Comparison of ENCODE assay signal across 27 cellular contexts in the genomic region with DNA sequence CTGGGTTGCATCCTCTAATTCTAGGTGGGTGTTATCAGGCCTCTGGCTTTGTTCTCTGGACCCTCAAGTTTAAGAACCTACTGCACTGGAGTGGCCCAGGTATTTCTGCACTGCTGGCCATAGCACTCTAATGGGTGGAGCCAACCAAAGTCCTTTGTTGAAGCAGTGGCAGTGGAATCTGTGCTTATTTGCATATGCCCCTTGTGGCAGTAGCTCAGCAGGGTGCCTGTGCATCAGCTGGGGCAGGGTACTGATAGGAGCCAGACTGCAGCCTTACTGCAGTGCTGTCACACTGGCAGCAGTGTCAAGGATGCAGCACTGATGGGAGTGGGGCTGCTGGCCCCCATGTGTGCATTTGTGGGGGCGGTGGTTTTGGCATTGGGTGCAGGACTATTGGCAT.
DNase-seq lines count a peak whose midpoint lies in the region; ATAC-seq, FAIRE-seq and TF ChIP-seq lines count a peak whose summit lies in the region.
"Had no signal": no experiment of that assay in that cellular context is flagged by ENCODE, and none has a peak within 500 bp of the region (broad histone marks: within the 10 kb centered on the region; RNA-seq: fewer than 3 reads in every experiment).

No MANE protein-coding gene starts in this region.

- no peak for TF ChIP-seq RAD21 in H1 (IDR thresholded peaks at IDR 0.05 in 1 of 2, conservative IDR thresholded peaks at IDR 0.05 in 1 of 2; ENCODE audit: low read depth in 2 of 2, low read length in 2 of 2)

- no peaks in the 10 kb centered on the region for H3K79me1 ChIP-seq in H1 (ENCODE audit: low read depth, low read length)
- no peaks in the 10 kb centered on the region for H3K79me1 ChIP-seq in mesendoderm (ENCODE audit: low read length)

- H2BK12ac ChIP-seq in H1 (ENCODE audit: low read depth, low read length): no peak overlapping the region

- H3K18ac ChIP-seq in H1 (ENCODE audit: extremely low read depth, low read length): no peak overlapping the region
- no peak overlapping the region for H3K18ac ChIP-seq in mesendoderm (ENCODE audit: low read length)

- no peak for TF ChIP-seq EP300 in H1 (IDR thresholded peaks at IDR 0.05; ENCODE audit: borderline replicate concordance in 1 of 2, low read depth in 2 of 2, low read length in 2 of 2)

- no peak overlapping the region; the same call in 1 of the 2 replicates for H4K8ac ChIP-seq in H1 (ENCODE audit: extremely low read depth, insufficient read depth, low read length)
- no peak overlapping the region for H4K8ac ChIP-seq in mesendoderm (ENCODE audit: low read depth, low read length)

- H3K14ac ChIP-seq in H1 (ENCODE audit: insufficient read length): no peak overlapping the region

- H3K36me3 ChIP-seq in H1 (ENCODE audit: control insufficient read depth in 2 of 4, insufficient read depth in 4 of 4, low read length in 3 of 4) (no peaks in the 10 kb centered on the region), mesendoderm (ENCODE audit: control insufficient read depth, insufficient read depth, low read length) (no peaks in the 10 kb centered on the region)
- H3K36me3 ChIP-seq: SJCRH30 had no signal

- H2BK120ac ChIP-seq in H1 (replicated peaks; ENCODE audit: low read depth, low read length): no peak overlapping the region
- no peak overlapping the region for H2BK120ac ChIP-seq in mesendoderm (ENCODE audit: low read depth, low read length)

- no peak overlapping the region for H3K56ac ChIP-seq in H1 (replicated peaks; ENCODE audit: insufficient read length, low read depth, low read length)
- no peak overlapping the region for H3K56ac ChIP-seq in mesendoderm (ENCODE audit: low read length)

- no peak for TF ChIP-seq CTCF in H1 (IDR thresholded peaks at IDR 0.05; ENCODE audit: control extremely low read depth in 1 of 3, insufficient read depth in 1 of 3, low read depth in 1 of 3, low read length in 3 of 3)

- H3K23ac ChIP-seq in H1 (ENCODE audit: insufficient read length) (no peak overlapping the region), mesendoderm (ENCODE audit: low read length) (no peak overlapping the region)

- H3K79me2 ChIP-seq in H1 (ENCODE audit: control insufficient read depth in 1 of 2, insufficient read depth in 2 of 2, low read length in 2 of 2): no peaks in the 10 kb centered on the region
- H3K79me2 ChIP-seq in mesendoderm (ENCODE audit: control insufficient read depth, insufficient read depth, low read length): no peaks in the 10 kb centered on the region

- no peak for TF ChIP-seq POLR2A in H1 (IDR thresholded peaks at IDR 0.05; ENCODE audit: control extremely low read depth in 1 of 2, low read depth in 2 of 2, low read length in 2 of 2)

- POLR2A ChIA-PET in H1 (lab: Charles Lee; ENCODE audit: partially characterized antibody): no interaction called here

- no peak overlapping the region for H4K91ac ChIP-seq in H1 (replicated peaks; ENCODE audit: insufficient read length, low read length)

- no peak overlapping the region for H2AFZ ChIP-seq in H1 (ENCODE audit: low read length)

- no peak overlapping the region for H3K4me3 ChIP-seq in H1 (ENCODE audit: extremely low read depth in 1 of 4, insufficient read depth in 2 of 4, low read depth in 3 of 4, low read length in 4 of 4)
- H3K4me3 ChIP-seq in mesendoderm (ENCODE audit: low read length): no peak overlapping the region
- H3K4me3 ChIP-seq: K562, SJCRH30 had no signal

- H2BK5ac ChIP-seq in H1 (ENCODE audit: low read depth, low read length): no peak overlapping the region
- no peak overlapping the region for H2BK5ac ChIP-seq in mesendoderm (ENCODE audit: low read length)

- H3K4ac ChIP-seq in H1 (replicated peaks; ENCODE audit: insufficient read length, low read depth, low read length): no peak overlapping the region
- H3K4ac ChIP-seq in mesendoderm (ENCODE audit: low read depth, low read length): no peak overlapping the region

- H3K4me1 ChIP-seq in H1 (replicated peaks in 1 of 4; ENCODE audit: control insufficient read depth in 3 of 4, insufficient read depth in 4 of 4, low read length in 3 of 4) (no peaks in the 10 kb centered on the region), mesendoderm (ENCODE audit: control insufficient read depth, low read depth, low read length) (no peaks in the 10 kb centered on the region)
- H3K4me1 ChIP-seq: SJCRH30 had no signal

- 94% methylated on average over 1 of the region's 1 CpG; no CpG with 5 or more reads in 1 of the 2 experiments for WGBS in H1 (ENCODE audit: extremely low coverage in 1 of 2, insufficient coverage in 1 of 2, insufficient read length in 1 of 2, insufficient replicate concordance in 2 of 2, low coverage in 1 of 2, low lambda C conversion rate in 2 of 2, missing lambda C conversion rate in 1 of 2), 2 experiments
- WGBS in mesendoderm (ENCODE audit: extremely low coverage, insufficient coverage, low lambda C conversion rate): no CpG with 5 or more reads among the region's 1 CpG

- H3K27ac ChIP-seq in H1 (ENCODE audit: low read depth, low read length) (no peak overlapping the region), mesendoderm (ENCODE audit: low read depth, low read length) (no peak overlapping the region)
- H3K27ac ChIP-seq: HL-60, SJCRH30 had no signal

- no peak overlapping the region for H2AK5ac ChIP-seq in H1 (ENCODE audit: low read depth, low read length)
- no peak overlapping the region for H2AK5ac ChIP-seq in mesendoderm (ENCODE audit: low read length)

- no peaks in the 10 kb centered on the region for H3K9me3 ChIP-seq in H1 (ENCODE audit: insufficient read depth in 2 of 2, low read depth in 1 of 2, low read length in 1 of 2)
- H3K9me3 ChIP-seq: SJCRH30 had no signal

- ATAC-seq in GM19467 (IDR thresholded peaks at IDR 0.05; ENCODE audit: unreplicated experiment) (no peak), GM21576 (IDR thresholded peaks at IDR 0.05; ENCODE audit: unreplicated experiment) (no peak)
- ATAC-seq: HepG2, K562 had no signal

- H3K4me2 ChIP-seq in H1 (ENCODE audit: insufficient read depth in 1 of 2, low read depth in 2 of 2, low read length in 2 of 2) (no peak overlapping the region), mesendoderm (ENCODE audit: low read length) (no peak overlapping the region)

- no peak for FAIRE-seq in H1 (lab: Jason Lieb, UNC)
- FAIRE-seq: GM19239, HepG2, K562, RCC 7860 had no signal

- peak; percentile 5 for DNase-seq in AG20443 (ENCODE audit: low spot score)
- DNase-seq in NAMALWA (ENCODE audit: low spot score): peak; percentile 14
- DNase-seq in H1 (ENCODE audit: low read depth in 1 of 2, low spot score in 2 of 2): peak; percentile 2 to 47
- peak; percentile 49 for DNase-seq in mesendoderm
- no peak for DNase-seq in NCI-H1417 treated with DMSO at 0.1 percent for 48 hours (lab: John Stamatoyannopoulos, UW)
- DNase-seq: 8988T; AML-193; C1 segment of cervical spinal cord; Calu3; CD8-positive, alpha-beta memory T cell; DMS153; GDM1; HCEC 1CT; NCI-H1105; NCI-H2029 treated with DMSO at 0.1 percent for 48 hours; NCI-H226; NCI-H524; NCI-H82; OCI-M1; SJCRH30 had no signal

- H3K27me3 ChIP-seq in H1 (replicated peaks in 1 of 4; ENCODE audit: control insufficient read depth in 3 of 4, extremely low read depth in 1 of 4, insufficient read depth in 3 of 4, low read length in 3 of 4): no peaks in the 10 kb centered on the region
- H3K27me3 ChIP-seq in mesendoderm (ENCODE audit: insufficient read depth, low read length, poor library complexity): no peaks in the 10 kb centered on the region
- H3K27me3 ChIP-seq: SJCRH30 had no signal

- no peak overlapping the region for H2BK20ac ChIP-seq in H1 (ENCODE audit: low read length)

- no peak overlapping the region for H2BK15ac ChIP-seq in H1 (ENCODE audit: low read length)
- no peak overlapping the region for H2BK15ac ChIP-seq in mesendoderm (replicated peaks; ENCODE audit: low read depth)

- CTCF ChIA-PET in H1 (lab: Charles Lee; ENCODE audit: partially characterized antibody): no interaction called here

- no peaks in the 10 kb centered on the region for H4K20me1 ChIP-seq in H1 (replicated peaks in 1 of 2; ENCODE audit: control insufficient read depth in 1 of 2, insufficient read depth in 2 of 2, low read length in 2 of 2)

- H3K9ac ChIP-seq in H1 (replicated peaks in 1 of 4; ENCODE audit: extremely low read depth in 1 of 4, low read depth in 3 of 4, low read length in 3 of 4) (no peak overlapping the region), mesendoderm (ENCODE audit: low read length) (no peak overlapping the region)

- H4K5ac ChIP-seq in H1 (ENCODE audit: insufficient read length, low read depth, low read length) (no peak overlapping the region), mesendoderm (ENCODE audit: low read length) (no peak overlapping the region)

- H3K23me2 ChIP-seq in H1 (ENCODE audit: low read depth, low read length): no peaks in the 10 kb centered on the region

TF ChIP-seq in H1, 55 proteins besides CTCF, POLR2A, EP300 and RAD21:
- no peak for TF ChIP-seq BACH1 (IDR thresholded peaks at IDR 0.05; ENCODE audit: low read length)
- no peak for TF ChIP-seq RFX5 (IDR thresholded peaks at IDR 0.05; ENCODE audit: borderline replicate concordance, low read depth, low read length)
- 0 out of 2 replicates have a peak, but pooled peaks have one; percentile 17 for TF ChIP-seq TEAD4 (IDR thresholded peaks at IDR 0.05; ENCODE audit: low read depth, low read length)
